ENCODE assay signal across 20 cellular contexts in the genomic region with DNA sequence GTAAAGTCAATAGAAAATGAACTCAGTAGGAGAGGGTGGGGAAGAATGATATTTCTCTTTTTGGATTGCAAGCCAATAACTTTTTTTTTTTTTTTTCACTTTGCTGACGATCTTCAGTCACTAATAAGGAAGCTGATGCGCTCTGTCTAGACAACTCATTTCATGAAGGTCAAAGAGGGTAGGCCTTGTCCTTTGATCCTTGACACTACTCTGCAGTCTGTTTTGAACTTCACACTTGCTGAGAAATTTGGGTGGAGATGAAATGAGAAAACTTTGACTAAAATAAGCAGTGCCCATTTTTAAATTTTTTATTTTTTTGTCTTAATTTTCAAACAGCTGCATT. TPM values are rescaled to one million over a fixed set of nuclear protein-coding genes. Genes with fewer than 3 reads are reported as not detected.
DNase-seq lines count a peak whose midpoint lies in the region; ATAC-seq, FAIRE-seq and TF ChIP-seq lines count a peak whose summit lies in the region.
"Had no signal": no experiment of that assay in that cellular context is flagged by ENCODE, and none has a peak within 500 bp of the region (broad histone marks: within the 10 kb centered on the region; RNA-seq: fewer than 3 reads in every experiment).

No MANE protein-coding gene starts in this region.

- H3K9me3 ChIP-seq in right lobe of liver (no peaks in the 10 kb centered on the region), HepG2 (ENCODE audit: low read length) (no peaks in the 10 kb centered on the region), mesenchymal stem cell (ENCODE audit: control insufficient read depth, low read length) (peaks cover 15% of the 10 kb centered on the region), suprapubic skin (no peaks in the 10 kb centered on the region)
- H3K9me3 ChIP-seq: BE2C had no signal

- H3K14ac ChIP-seq in mesenchymal stem cell (ENCODE audit: low read length in 2 of 2): no peak overlapping the region

- H3K4me3 ChIP-seq in right lobe of liver (no peak overlapping the region), HepG2 (replicated peaks in 1 of 3; ENCODE audit: insufficient read depth in 1 of 3, low read depth in 2 of 3, low read length in 3 of 3) (no peak overlapping the region), mesenchymal stem cell (ENCODE audit: insufficient read depth in 1 of 2, low read depth in 1 of 2, low read length in 2 of 2) (no peak overlapping the region), suprapubic skin (no peak overlapping the region)
- H3K4me3 ChIP-seq: GM23338 had no signal

- TF ChIP-seq EP300 in HepG2 (IDR thresholded peaks at IDR 0.05; ENCODE audit: low read depth in 2 of 2, low read length in 2 of 2) (no peak), HepG2 (CRISPR knock-in tag; IDR thresholded peaks at IDR 0.05; ENCODE audit: borderline replicate concordance) (no peak), suprapubic skin (IDR thresholded peaks at IDR 0.05) (no peak)

- no peaks in the 10 kb centered on the region for H3K79me1 ChIP-seq in mesenchymal stem cell (replicated peaks; ENCODE audit: low read length, poor library complexity, severe bottlenecking)

- no peak for TF ChIP-seq POLR2A in right lobe of liver (IDR thresholded peaks at IDR 0.05)
- no peak for TF ChIP-seq POLR2A in HepG2 (IDR thresholded peaks at IDR 0.05; ENCODE audit: insufficient read depth in 1 of 2, low read depth in 2 of 2, low read length in 2 of 2)
- no peak for TF ChIP-seq POLR2A in suprapubic skin (IDR thresholded peaks at IDR 0.05)

- H3K27ac ChIP-seq in right lobe of liver (peak overlapping the region in 1 of 3 donors; percentile 49), HepG2 (ENCODE audit: extremely low read length, insufficient read depth, low read length) (no peak overlapping the region), mesenchymal stem cell (ENCODE audit: low read length, poor library complexity, severe bottlenecking) (no peak overlapping the region), suprapubic skin (peak overlapping the region; percentile 66)

- no peak overlapping the region for H3K9ac ChIP-seq in HepG2 (ENCODE audit: insufficient read depth, low read depth, low read length)
- peak overlapping the region; percentile 72 for H3K9ac ChIP-seq in mesenchymal stem cell (ENCODE audit: low read length)

- no peak overlapping the region for H4K8ac ChIP-seq in mesenchymal stem cell (ENCODE audit: low read length)

- BruUV-seq in HepG2 (replicated peaks; lab: Mats Ljungman, UMichigan): no TSS peak

- H2BK12ac ChIP-seq in mesenchymal stem cell (ENCODE audit: low read length in 2 of 2): no peak overlapping the region

- no peak overlapping the region for H3K18ac ChIP-seq in mesenchymal stem cell (ENCODE audit: low read depth in 1 of 2, low read length in 2 of 2)

- CTCF ChIA-PET in HepG2 (lab: Yijun Ruan, JAX; ENCODE audit: low intra/inter-chr PET ratio, low total read pairs): no interaction called here

- no peak for TF ChIP-seq RAD21 in HepG2 (CRISPR knock-in tag; IDR thresholded peaks at IDR 0.05)

- H2BK5ac ChIP-seq in mesenchymal stem cell (ENCODE audit: low read depth, low read length, poor library complexity, severe bottlenecking): no peak overlapping the region

- DNase-seq in right lobe of liver (no peak), HepG2 (ENCODE audit: low spot score) (no peak), mesenchymal stem cell (no peak), suprapubic skin (ENCODE audit: low spot score in 2 of 2) (no peak), SIG-M5 (lab: John Stamatoyannopoulos, UW) (no peak), NCI-H1092 (lab: John Stamatoyannopoulos, UW) (no peak), NCI-H2227 (lab: John Stamatoyannopoulos, UW; ENCODE audit: unreplicated experiment) (no peak)
- DNase-seq: ACHN; BE2C; C1 segment of cervical spinal cord; Caco-2; CD4-positive, CD25-positive, alpha-beta regulatory T cell; GDM1; HFFc6 had no signal

- no peak overlapping the region for H3K4ac ChIP-seq in mesenchymal stem cell (ENCODE audit: low read depth in 1 of 2, low read length in 2 of 2)

- H3K23ac ChIP-seq in mesenchymal stem cell (ENCODE audit: low read length in 2 of 2): no peak overlapping the region

- H3K4me2 ChIP-seq in HepG2 (ENCODE audit: low read depth, low read length) (no peak overlapping the region), mesenchymal stem cell (ENCODE audit: low read length, poor library complexity, severe bottlenecking) (no peak overlapping the region)
- H3K4me2 ChIP-seq: GM23338 had no signal

- H3K4me1 ChIP-seq in right lobe of liver (peaks cover 0 to 15% (median 5%) of the 10 kb centered on the region in 4 donors), HepG2 (ENCODE audit: insufficient read depth, low read length) (no peaks in the 10 kb centered on the region), mesenchymal stem cell (ENCODE audit: control insufficient read depth, insufficient read depth, low read depth, low read length) (no peaks in the 10 kb centered on the region), suprapubic skin (peaks cover 17% of the 10 kb centered on the region)
- H3K4me1 ChIP-seq: Caco-2 had no signal

- H3K36me3 ChIP-seq in right lobe of liver (no peaks in the 10 kb centered on the region), HepG2 (replicated peaks in 1 of 2; ENCODE audit: control insufficient read depth in 1 of 2, insufficient read depth in 2 of 2, low read length in 2 of 2) (no peaks in the 10 kb centered on the region), mesenchymal stem cell (ENCODE audit: control insufficient read depth in 1 of 2, insufficient read depth in 2 of 2, low read depth in 1 of 2, low read length in 2 of 2) (no peaks in the 10 kb centered on the region), suprapubic skin (no peaks in the 10 kb centered on the region)
- H3K36me3 ChIP-seq: BE2C had no signal

- ATAC-seq in right lobe of liver: peak in 3 of 4 donors; percentile 17 to 34 (median 23)
- no peak for ATAC-seq in HepG2
- ATAC-seq: GM23338, HCT116 had no signal

- intact Hi-C loops in right lobe of liver (cut with DNase I): no loop called here
- intact Hi-C loops in HepG2 (cut with micrococcal nuclease; ENCODE audit: unreplicated experiment): no loop called here

- no peak overlapping the region for H2BK15ac ChIP-seq in mesenchymal stem cell (ENCODE audit: low read depth, poor library complexity, severe bottlenecking)

- no peak overlapping the region for H4K91ac ChIP-seq in mesenchymal stem cell (ENCODE audit: low read length)

- FAIRE-seq in HepG2 (lab: Jason Lieb, UNC): no peak
- FAIRE-seq: A204.1, D721Med, H54, HTR-8/SVneo had no signal

- in situ Hi-C loops in HepG2 (cut with HindIII; ENCODE audit: extremely low pct_ligation_motif_present, low pct_unique_long_range_greater_than_20kb): no loop called here

- POLR2A ChIA-PET in HepG2 (lab: Yijun Ruan, JAX): no interaction called here

- no peak overlapping the region for H2AK5ac ChIP-seq in mesenchymal stem cell (ENCODE audit: low read length, severe bottlenecking)

- H4K20me1 ChIP-seq in HepG2 (ENCODE audit: insufficient read depth, low read length): no peaks in the 10 kb centered on the region

- 44% methylated on average over 2 of the region's 2 CpGs for WGBS in right lobe of liver (ENCODE audit: insufficient coverage, low coverage, low lambda C conversion rate, missing lambda C conversion rate)
- 59% methylated on average over 2 of the region's 2 CpGs for WGBS in HepG2 (ENCODE audit: low lambda C conversion rate)
- WGBS in mesenchymal stem cell: 96% methylated on average over 2 of the region's 2 CpGs
- WGBS in suprapubic skin: 54% methylated on average over 2 of the region's 2 CpGs

- H2AFZ ChIP-seq in HepG2 (ENCODE audit: low read length): no peak overlapping the region
- no peak overlapping the region for H2AFZ ChIP-seq in mesenchymal stem cell (ENCODE audit: low read depth, low read length)
- H2AFZ ChIP-seq: GM23338 had no signal

- no peaks in the 10 kb centered on the region for H3K27me3 ChIP-seq in right lobe of liver
- H3K27me3 ChIP-seq in HepG2 (ENCODE audit: control insufficient read depth in 1 of 2, insufficient read depth in 2 of 2, low read length in 2 of 2): peaks cover 7 to 14% of the 10 kb centered on the region in 2 experiments; a peak in 4 of 5 replicates
- peaks cover 35 to 59% of the 10 kb centered on the region in 2 experiments for H3K27me3 ChIP-seq in mesenchymal stem cell (ENCODE audit: control insufficient read depth in 1 of 2, insufficient read depth in 1 of 2, low read length in 2 of 2)
- peaks cover 20% of the 10 kb centered on the region for H3K27me3 ChIP-seq in suprapubic skin
- H3K27me3 ChIP-seq: BE2C had no signal

- no peak overlapping the region for H2BK120ac ChIP-seq in mesenchymal stem cell (ENCODE audit: low read depth, low read length)

- H3K79me2 ChIP-seq in HepG2 (ENCODE audit: insufficient read depth, low read length): no peaks in the 10 kb centered on the region

- TF ChIP-seq CTCF in right lobe of liver (IDR thresholded peaks at IDR 0.05) (no peak), HepG2 (CRISPR knock-in tag; IDR thresholded peaks at IDR 0.05) (no peak), suprapubic skin (IDR thresholded peaks at IDR 0.05) (no peak)

RNA-seq across cellular contexts. Expression of a gene that starts 20.9 kb away (rescaled TPM):
- total RNA-seq in right lobe of liver (10 to 100 TPM in 2 of 6 experiments, 1 to 10 TPM in 4; 5.6 to 20.8 (median 9.3) TPM), HepG2 (2016; rRNA removed; fragmentation: Illumina TruSeq; extraction: Trizol) (0.24 and 1.1 TPM in 2 replicates), suprapubic skin (10 to 100 TPM; 35.3 to 53.9 (median 45.7) TPM)
- total RNA-seq in HepG2 (2016; cell fraction: cytosol; rRNA removed; fragmentation: Illumina TruSeq; extraction: Trizol; ENCODE audit: low read depth): under 0.01 and 0.18 TPM in 2 replicates
- 0.22 and 0.71 TPM in 2 replicates for total RNA-seq in HepG2 (2016; cell fraction: insoluble cytoplasmic fraction; rRNA removed; fragmentation: Illumina TruSeq; extraction: Trizol)
- total RNA-seq in HepG2 (2016; cell fraction: membrane; rRNA removed; fragmentation: Illumina TruSeq; extraction: Trizol): 0.28 and 0.49 TPM in 2 replicates
- 1.5 and 1.9 TPM in 2 replicates for total RNA-seq in HepG2 (2016; cell fraction: nucleus; rRNA removed; fragmentation: Illumina TruSeq; extraction: Trizol)
- polyA plus RNA-seq in HepG2 (2011; rRNA removed): 2.1 TPM in 2 replicates
- 0.59 and 1.1 TPM in 2 replicates for polyA plus RNA-seq in HepG2 (2011; cell fraction: cytosol; rRNA removed)
- 8.7 and 12.0 TPM in 2 replicates for polyA plus RNA-seq in HepG2 (2011; cell fraction: nucleus; rRNA removed)
- polyA plus RNA-seq in HepG2 (2012): 1.0 and 1.7 TPM in 2 replicates
- 0.03 and 0.07 TPM in 2 replicates for polyA plus RNA-seq in HepG2 (2016; cell fraction: cytosol; fragmentation: Illumina TruSeq; extraction: Trizol; ENCODE audit: low read depth)
- 0.33 and 0.36 TPM in 2 replicates for polyA plus RNA-seq in HepG2 (2016; cell fraction: insoluble cytoplasmic fraction; fragmentation: Illumina TruSeq; extraction: Trizol; ENCODE audit: low read depth)
- polyA plus RNA-seq in HepG2 (2016; cell fraction: membrane; fragmentation: Illumina TruSeq; extraction: Trizol; ENCODE audit: low read depth): 0.17 and 0.33 TPM in 2 replicates
- 3.2 and 3.4 TPM in 2 replicates for polyA plus RNA-seq in HepG2 (2016; cell fraction: nucleus; fragmentation: Illumina TruSeq; extraction: Trizol; ENCODE audit: insufficient read depth, low read depth)
- 6.7 and 14.5 TPM in 2 replicates for polyA minus RNA-seq in HepG2 (2011; rRNA and poly(A)+ RNA removed; ENCODE audit: low replicate concordance)
- 1.8 and 3.3 TPM in 2 replicates for polyA minus RNA-seq in HepG2 (2011; cell fraction: cytosol; rRNA and poly(A)+ RNA removed)
- polyA minus RNA-seq in HepG2 (2011; cell fraction: nucleus; rRNA and poly(A)+ RNA removed): 7.1 and 8.1 TPM in 2 replicates
- 4.6 TPM for polyA plus RNA-seq in mesenchymal stem cell (2013, experiment 1 of 2)
- polyA plus RNA-seq in mesenchymal stem cell (2013, experiment 2 of 2): 4.6 TPM
